Comparison of ENCODE assay signal across 28 cellular contexts in genomic region chr1:92037400-92037799, GRCh38. TPM values are rescaled to one million over a fixed set of nuclear protein-coding genes. Genes with fewer than 3 reads are reported as not detected.
A peak's percentile ranks its signal among the peaks of the same experiment; 100 is the strongest.
DNase-seq lines count a peak whose midpoint lies in the region; ATAC-seq, FAIRE-seq and TF ChIP-seq lines count a peak whose summit lies in the region.
"Had no signal": no experiment of that assay in that cellular context is flagged by ENCODE, and none has a peak within 500 bp of the region (broad histone marks: within the 10 kb centered on the region; RNA-seq: fewer than 3 reads in every experiment).

No MANE protein-coding gene starts in this region.

- TF ChIP-seq CTCF in astrocyte of the spinal cord (IDR thresholded peaks at IDR 0.05; ENCODE audit: low read depth, low read length) (no peak), esophagus muscularis mucosa (IDR thresholded peaks at IDR 0.05) (no peak)

- H3K9me3 ChIP-seq in esophagus muscularis mucosa = no peaks in the 10 kb centered on the region
- H3K9me3 ChIP-seq: HAP-1, left lung, prostate gland, thoracic aorta had no signal

- H3K4me1 ChIP-seq in esophagus muscularis mucosa = no peaks in the 10 kb centered on the region
- H3K4me1 ChIP-seq: HAP-1, left lung, prostate gland had no signal

- no peak for ATAC-seq in HG03565 (IDR thresholded peaks at IDR 0.05; ENCODE audit: unreplicated experiment)
- ATAC-seq: activated CD8-positive, alpha-beta memory T cell treated with anti-CD3 and anti-CD28 coated beads, Interleukin-2, amount 10 ng/mL, durations not matched to agents 7 days and 5 days; activated naive CD4-positive, alpha-beta T cell treated with anti-CD3 and anti-CD28 coated beads, Interleukin-2, amount 50 U/mL, for 72 hours; left lung; natural killer cell treated with Interleukin-12 subunit alpha and Interleukin-12 subunit beta and Interleukin-15 and Interleukin-18, amount 100 ng/mL, for 72 hours; stimulated activated effector memory CD8-positive, alpha-beta T cell treated with anti-CD3 and anti-CD28 coated beads, Interleukin-12 subunit alpha, Interleukin-12 subunit beta, amount 100 ng/mL, for 72 hours; T-cell had no signal

- DNase-seq in HTR-8/SVneo (ENCODE audit: insufficient read length, low spot score) (peak; percentile 11), astrocyte of the spinal cord (ENCODE audit: low read depth, low spot score) (peak; percentile 7), iPS-NIHi7 (ENCODE audit: extremely low spot score) (peak; percentile 16), retina (peak; percentile 29), amniotic stem cell (lab: John Stamatoyannopoulos, UW) (no peak), esophagus muscularis mucosa (ENCODE audit: extremely low spot score) (no peak), NCI-H1694 (lab: John Stamatoyannopoulos, UW) (no peak)
- DNase-seq: activated CD4-positive, alpha-beta T cell treated with anti-CD3 and anti-CD28 coated beads, Interleukin-2, amount 10 ng/mL, durations not matched to agents 24 days and 14 days; activated CD8-positive, alpha-beta memory T cell treated with anti-CD3 and anti-CD28 coated beads, Interleukin-2, amount 10 ng/mL, durations not matched to agents 7 days and 5 days; CD4-positive, alpha-beta memory T cell; left lung; NCI-H1105 treated with DMSO at 0.1 percent for 48 hours; NCI-H2081; stimulated activated CD4-positive, alpha-beta T cell treated with anti-CD3 and anti-CD28 coated beads, Interleukin-2, amount 100 ng/mL, for 24 hours; T-cell had no signal

- FAIRE-seq in HTR-8/SVneo (lab: Jason Lieb, UNC) = no peak

- H3K4me3 ChIP-seq in astrocyte of the spinal cord (ENCODE audit: low read depth, low read length) = no peak overlapping the region
- H3K4me3 ChIP-seq in esophagus muscularis mucosa = no peak overlapping the region
- H3K4me3 ChIP-seq: coronary artery, HAP-1, left lung, prostate gland, thoracic aorta had no signal

- TF ChIP-seq POLR2A in esophagus muscularis mucosa (IDR thresholded peaks at IDR 0.05; ENCODE audit: low read depth) = no peak

- intact Hi-C loops in esophagus muscularis mucosa (cut with DNase I) = no loop called here

- no peaks in the 10 kb centered on the region for H3K36me3 ChIP-seq in esophagus muscularis mucosa
- H3K36me3 ChIP-seq: HAP-1, left lung, prostate gland, thoracic aorta had no signal

- no peak for TF ChIP-seq EP300 in esophagus muscularis mucosa (IDR thresholded peaks at IDR 0.05)

- H3K27ac ChIP-seq in esophagus muscularis mucosa (replicated peaks in 1 of 4) = no peak overlapping the region
- H3K27ac ChIP-seq: coronary artery, left lung, prostate gland, thoracic aorta had no signal

- WGBS in esophagus muscularis mucosa = 76% methylated on average over 6 of the region's 6 CpGs

- H3K27me3 ChIP-seq in esophagus muscularis mucosa = no peaks in the 10 kb centered on the region
- H3K27me3 ChIP-seq: left lung had no signal

- in situ Hi-C loops in astrocyte of the spinal cord (cut with HindIII; ENCODE audit: low sequenced_read_pairs) = no loop called here

RNA-seq across cellular contexts. Expression of gene EPHX4, which starts 7.6 kb away (rescaled TPM):
- 1 to 10 TPM; 2.9 to 4.3 (median 3.3) TPM for total RNA-seq in esophagus muscularis mucosa
- total RNA-seq: NCI-H460 had no signal

RNA-seq across cellular contexts. Expression of gene SETSIP, which starts 37.8 kb away (rescaled TPM):
- not detected for total RNA-seq in esophagus muscularis mucosa
- total RNA-seq: activated CD4-positive, alpha-beta T cell treated with anti-CD3 and anti-CD28 coated beads, Interleukin-2, amount 10 ng/mL, durations not matched to agents 24 days and 14 days; activated CD8-positive, alpha-beta memory T cell treated with anti-CD3 and anti-CD28 coated beads, Interleukin-2, amount 10 ng/mL, durations not matched to agents 7 days and 5 days; activated naive CD4-positive, alpha-beta T cell treated with anti-CD3 and anti-CD28 coated beads, Interleukin-2, amount 50 U/mL, for 72 hours; activated T-helper 1 cell treated with anti-CD3 and anti-CD28 coated beads, Interleukin-12 subunit alpha, Interleukin-12 subunit beta, Interleukin-2, Interleukin-4 antibody, amounts not matched to agents 30 ng/mL and 10 ng/mL and 1 ng/mL, durations not matched to agents 14 hours and 24 hours and 36 hours; CD4-positive, alpha-beta memory T cell; left lung; M059J; mesothelial cell of epicardium; natural killer cell treated with Interleukin-12 subunit alpha and Interleukin-12 subunit beta and Interleukin-15 and Interleukin-18, amount 100 ng/mL, for 72 hours; prostate gland; skeletal muscle tissue; T-cell; thoracic aorta had no signal

RNA-seq across cellular contexts. Expression of gene BTBD8, which starts 42.7 kb away (rescaled TPM):
- total RNA-seq in esophagus muscularis mucosa = 1 to 10 TPM; 4.3 to 7.8 (median 5.9) TPM

Comparison
In these comparisons a context has a peak if more than half of its experiments do, and no peak if none do; other contexts are left out.
1. DNase-seq: peak in HTR-8/SVneo (single experiment), astrocyte of the spinal cord (single experiment), iPS-NIHi7 (single experiment) and retina (single experiment); none in amniotic stem cell (single experiment), esophagus muscularis mucosa (single experiment) and NCI-H1694 (single experiment).